Comparison of ENCODE assay signal across 8 cellular contexts in genomic region chr6:31795616-31796298, GRCh38. TPM values are rescaled to one million over a fixed set of nuclear protein-coding genes. Genes with fewer than 3 reads are reported as not detected.
A peak's percentile ranks its signal among the peaks of the same experiment; 100 is the strongest.
DNase-seq lines count a peak whose midpoint lies in the region; ATAC-seq and TF ChIP-seq lines count a peak whose summit lies in the region.

Gene VARS1 (minus strand): TSS chr6:31795752. CDS start chr6:31795217, 535 bp downstream.

- peak; percentile 84 for DNase-seq in DND-41
- DNase-seq in GM23338 (ENCODE audit: low spot score): peak; percentile 97
- DNase-seq in M059J (ENCODE audit: low read depth): peak; percentile 92
- DNase-seq in SIG-M5 treated with dmso at 0.1 percent for 504 hours (lab: John Stamatoyannopoulos, UW; ENCODE audit: unreplicated experiment): peak; percentile 84
- DNase-seq in activated gamma-delta T cell treated with Interleukin-2 at 50 U/mL for 16 hours: peak; percentile 81
- DNase-seq in foreskin keratinocyte: peak in 1 of 2 donors; percentile 58
- peak; percentile 82 for DNase-seq in neuronal stem cell (ENCODE audit: low spot score)

- no peaks in the 10 kb centered on the region for H3K9me2 ChIP-seq in GM23338 (ENCODE audit: insufficient read depth)

- H2BK15ac ChIP-seq in neuronal stem cell (ENCODE audit: low read length): no peak within 1 kb of the TSS

- H2AFZ ChIP-seq in DND-41 (ENCODE audit: low read depth, low read length) (peak within 1 kb of the TSS; percentile 92), GM23338 (peak within 1 kb of the TSS; percentile 91), neuronal stem cell (ENCODE audit: low read length) (peak within 1 kb of the TSS; percentile 95)

- H3K18ac ChIP-seq in neuronal stem cell (ENCODE audit: low read length): peak within 1 kb of the TSS; percentile 99

- ATAC-seq in DND-41 (ENCODE audit: insufficient read depth, low read depth): peak; percentile 75
- ATAC-seq in GM23338: peak; percentile 78
- ATAC-seq in foreskin keratinocyte: peak; percentile 75

- no peak within 1 kb of the TSS for H2BK120ac ChIP-seq in neuronal stem cell (ENCODE audit: low read depth, low read length)

- peaks cover 40% of the 10 kb centered on the region for H3K4me1 ChIP-seq in DND-41 (ENCODE audit: insufficient read depth, low read length)
- H3K4me1 ChIP-seq in GM23338 (ENCODE audit: insufficient read depth): no peaks in the 10 kb centered on the region; the same call in 1 of the 2 replicates
- peaks cover 4% of the 10 kb centered on the region for H3K4me1 ChIP-seq in foreskin keratinocyte
- peaks cover 2 to 5% of the 10 kb centered on the region in 2 donors for H3K4me1 ChIP-seq in neuronal stem cell (ENCODE audit: control insufficient read depth in 2 of 2, insufficient read depth in 1 of 2, low read depth in 1 of 2, low read length in 2 of 2)

- H3K79me2 ChIP-seq in DND-41 (ENCODE audit: insufficient read depth, low read length) (peaks cover 46% of the 10 kb centered on the region), GM23338 (replicated peaks; ENCODE audit: insufficient read depth) (peaks cover 22% of the 10 kb centered on the region)

- peak within 1 kb of the TSS; percentile 30 for H4K8ac ChIP-seq in neuronal stem cell (ENCODE audit: low read depth, low read length)

- H3K27ac ChIP-seq in DND-41 (ENCODE audit: low read length) (peak within 1 kb of the TSS; percentile 93), GM23338 (ENCODE audit: low read depth) (peak within 1 kb of the TSS; percentile 78), foreskin keratinocyte (peak within 1 kb of the TSS; percentile 94), neuronal stem cell (replicated peaks; ENCODE audit: low read length) (peak within 1 kb of the TSS; percentile 91)

- no CpG with 5 or more reads among the region's 75 CpGs for WGBS in neuronal stem cell (ENCODE audit: extremely low coverage in 2 of 2, insufficient read length in 2 of 2, insufficient replicate concordance in 1 of 2), 2 donors

- peak within 1 kb of the TSS; percentile 97 for H3K27ac Mint-ChIP-seq in GM23338

- H3K79me1 ChIP-seq in neuronal stem cell (ENCODE audit: low read depth, low read length): no peaks in the 10 kb centered on the region

- H3K23ac ChIP-seq in neuronal stem cell (ENCODE audit: low read depth, low read length, poor library complexity): peak within 1 kb of the TSS; percentile 99

- H3K14ac ChIP-seq in neuronal stem cell (ENCODE audit: low read length): peak within 1 kb of the TSS; percentile 71

- TF ChIP-seq CTCF in DND-41 (IDR thresholded peaks at IDR 0.05; ENCODE audit: borderline replicate concordance, extremely low read depth, low read length, poor library complexity, severe bottlenecking) (peak; percentile 93), GM23338 (conservative IDR thresholded peaks at IDR 0.05; ENCODE audit: low read depth in 2 of 2) (peak; percentile 39 to 97; a peak in 3 of 4 replicates), foreskin keratinocyte (conservative IDR thresholded peaks at IDR 0.05) (peak; percentile 96), subcutaneous adipose tissue (IDR thresholded peaks at IDR 0.05; ENCODE audit: low read depth) (no peak)

- no peaks in the 10 kb centered on the region for H3K9me3 ChIP-seq in DND-41 (ENCODE audit: insufficient read depth, low read length, severe bottlenecking)
- H3K9me3 ChIP-seq in neuronal stem cell (replicated peaks in 1 of 2; ENCODE audit: control insufficient read depth in 2 of 2, insufficient read depth in 1 of 2, low read depth in 1 of 2, low read length in 2 of 2): no peaks in the 10 kb centered on the region

- peaks cover 35% of the 10 kb centered on the region for H3F3A ChIP-seq in GM23338 (replicated peaks; ENCODE audit: low read depth)

- peaks cover 43% of the 10 kb centered on the region for H3K36me3 Mint-ChIP-seq in GM23338 (ENCODE audit: low read depth)

- H3K4me2 ChIP-seq in DND-41 (ENCODE audit: insufficient read depth, low read length): peak within 1 kb of the TSS; percentile 94
- peak within 1 kb of the TSS; percentile 98 for H3K4me2 ChIP-seq in GM23338
- peak within 1 kb of the TSS; percentile 98 for H3K4me2 ChIP-seq in neuronal stem cell (ENCODE audit: insufficient read depth, low read length, poor library complexity, severe bottlenecking)

- H2AK5ac ChIP-seq in neuronal stem cell (ENCODE audit: low read depth, low read length): peak within 1 kb of the TSS; percentile 83

- H3K9me3 Mint-ChIP-seq in GM23338: no peaks in the 10 kb centered on the region

- H4K20me1 ChIP-seq in DND-41 (ENCODE audit: insufficient read depth, low read length): no peaks in the 10 kb centered on the region
- 0 out of 2 replicates have a peak, but pooled peaks cover 3% of the 10 kb centered on the region for H4K20me1 ChIP-seq in GM23338 (replicated peaks; ENCODE audit: insufficient read depth)

- H3K9ac ChIP-seq in DND-41 (ENCODE audit: low read depth, low read length) (peak within 1 kb of the TSS; percentile 93), neuronal stem cell (ENCODE audit: low read depth, low read length, poor library complexity) (peak within 1 kb of the TSS; percentile 96)

- H4K91ac ChIP-seq in neuronal stem cell (ENCODE audit: low read depth, low read length, poor library complexity): peak within 1 kb of the TSS; percentile 79

- H2BK5ac ChIP-seq in neuronal stem cell (ENCODE audit: low read length): peak within 1 kb of the TSS; percentile 99

- no peak within 1 kb of the TSS for H3K4ac ChIP-seq in neuronal stem cell (ENCODE audit: low read length)

- peak within 1 kb of the TSS; percentile 95 for H3K4me3 Mint-ChIP-seq in GM23338

- peaks cover 45% of the 10 kb centered on the region for H3K36me3 ChIP-seq in DND-41 (ENCODE audit: insufficient read depth, low read length)
- H3K36me3 ChIP-seq in GM23338 (ENCODE audit: insufficient read depth): peaks cover 11% of the 10 kb centered on the region
- H3K36me3 ChIP-seq in neuronal stem cell (replicated peaks in 1 of 2; ENCODE audit: control insufficient read depth in 2 of 2, insufficient read depth in 2 of 2, low read length in 2 of 2): peaks cover 17 to 62% of the 10 kb centered on the region in 2 donors

- no peak within 1 kb of the TSS for H2BK12ac ChIP-seq in neuronal stem cell (ENCODE audit: low read length)

- H3K27me3 ChIP-seq in DND-41 (ENCODE audit: insufficient read depth, low read length, poor library complexity) (no peaks in the 10 kb centered on the region), GM23338 (ENCODE audit: insufficient read depth) (no peaks in the 10 kb centered on the region), foreskin keratinocyte (no peaks in the 10 kb centered on the region), neuronal stem cell (ENCODE audit: control insufficient read depth in 3 of 3, insufficient read depth in 3 of 3, low read depth in 1 of 3, low read length in 3 of 3) (no peaks in the 10 kb centered on the region)

- H3K4me1 Mint-ChIP-seq in GM23338: peaks cover 9% of the 10 kb centered on the region

- peaks cover 13% of the 10 kb centered on the region for H3K27me3 Mint-ChIP-seq in GM23338 (ENCODE audit: insufficient read depth, low read depth, poor library complexity)

- H3K4me3 ChIP-seq in DND-41 (ENCODE audit: low read depth in 1 of 2, low read length in 2 of 2) (peak within 1 kb of the TSS; percentile 97 to 99), GM23338 (peak within 1 kb of the TSS; percentile 99), neuronal stem cell (ENCODE audit: low read length in 2 of 2) (peak within 1 kb of the TSS; percentile 77 to 87)

TF ChIP-seq in GM23338, 12 proteins besides CTCF, POLR2A, EP300 and RAD21:
- TF ChIP-seq ZNF331 (CRISPR knock-in tag; IDR thresholded peaks at IDR 0.05; ENCODE audit: low read depth) (no peak), ETS1 (IDR thresholded peaks at IDR 0.05) (peak; percentile 27; the same call in 1 of the 2 replicates), POLR2AphosphoS5 (IDR thresholded peaks at IDR 0.05; ENCODE audit: low read depth) (peak; percentile 38)
TF ChIP-seq in GM23338: peak in this region for 2.

RNA-seq across cellular contexts. Expression of gene VARS1, which starts in this region (rescaled TPM):
- total RNA-seq in GM23338 (2014; rRNA removed; shearing (Covaris generic)): 137 and 153 TPM in 2 replicates
- 66.0 and 71.2 TPM in 2 replicates for polyA plus RNA-seq in GM23338 (2016; fragmentation: Nextera tagmentation; extraction: Ambion mirVana)
- 33.1 and 51.2 TPM in 2 replicates for total RNA-seq in M059J (2014; rRNA removed; shearing (Covaris generic))
- 127 and 141 TPM in 2 replicates for total RNA-seq in foreskin keratinocyte
- polyA plus RNA-seq in foreskin keratinocyte: 91.6 and 96.7 TPM in 2 replicates
- 31.2 TPM for polyA plus RNA-seq in neuronal stem cell (2013, experiment 1 of 2)
- 31.5 TPM for polyA plus RNA-seq in neuronal stem cell (2013, experiment 2 of 2)
- total RNA-seq in subcutaneous adipose tissue: 10 to 100 TPM; 20.6 to 49.7 (median 31.2) TPM
